10 cellular contexts compared by ENCODE assay signal in genomic region chr6:35359744-35360348, GRCh38. TPM values are rescaled to one million over a fixed set of nuclear protein-coding genes. Genes with fewer than 3 reads are reported as not detected.
DNase-seq lines count a peak whose midpoint lies in the region; ATAC-seq and TF ChIP-seq lines count a peak whose summit lies in the region.
"Had no signal": no experiment of that assay in that cellular context is flagged by ENCODE, and none has a peak within 500 bp of the region (broad histone marks: within the 10 kb centered on the region; RNA-seq: fewer than 3 reads in every experiment).

No MANE protein-coding gene starts in this region.

- DNase-seq in AG04450 (ENCODE audit: low read depth, low spot score) = no peak
- peak; percentile 3 for DNase-seq in MV-4-11 (lab: John Stamatoyannopoulos, UW)
- DNase-seq in epithelial cell of proximal tubule (ENCODE audit: low read depth) = peak; percentile 91
- no peak for DNase-seq in mucosa of descending colon
- no peak for DNase-seq in activated CD4-positive, alpha-beta T cell treated with anti-CD3 and anti-CD28 coated beads, Interleukin-2, amount 50 U/mL, for 48 hours
- no peak for DNase-seq in activated T-helper 1 cell treated with anti-CD3 and anti-CD28 coated beads, Interleukin-12 subunit alpha, Interleukin-12 subunit beta, Interleukin-2, Interleukin-4 antibody, amounts not matched to agents 30 ng/mL and 10 ng/mL and 1 ng/mL, durations not matched to agents 14 hours and 24 hours and 36 hours (ENCODE audit: low spot score)
- DNase-seq in NCI-H2081 treated with DMSO at 0.1 percent for 48 hours (lab: John Stamatoyannopoulos, UW) = no peak
- DNase-seq: activated naive CD4-positive, alpha-beta T cell treated with anti-CD3 and anti-CD28 coated beads, Interleukin-2, amount 50 U/mL, for 16 hours had no signal

- H3K27me3 Mint-ChIP-seq in activated T-helper 1 cell treated with anti-CD3 and anti-CD28 coated beads, Interleukin-12 subunit alpha, Interleukin-12 subunit beta, Interleukin-2, Interleukin-4 antibody, amounts not matched to agents 30 ng/mL and 10 ng/mL and 1 ng/mL, durations not matched to agents 14 hours and 24 hours and 36 hours (ENCODE audit: insufficient read depth) = no peaks in the 10 kb centered on the region

- peaks cover 12% of the 10 kb centered on the region for H3K4me1 Mint-ChIP-seq in activated T-helper 1 cell treated with anti-CD3 and anti-CD28 coated beads, Interleukin-12 subunit alpha, Interleukin-12 subunit beta, Interleukin-2, Interleukin-4 antibody, amounts not matched to agents 30 ng/mL and 10 ng/mL and 1 ng/mL, durations not matched to agents 14 hours and 24 hours and 36 hours (ENCODE audit: low read depth)

- POLR2A ChIA-PET in AG04450 (lab: Yijun Ruan, JAX) = interaction anchor here (0.6 kb wide), 1 partner anchor 65 kb away, joined by 3 read pairs; no protein-coding TSS in a partner anchor

- CTCF ChIA-PET in AG04450 (lab: Charles Lee) = interaction anchor here (1.9 kb wide), 1 partner anchor 18 kb away, joined by 6 read pairs; the partner anchor contains the start of gene PPARD

- no peak overlapping the region for H3K27ac Mint-ChIP-seq in activated T-helper 1 cell treated with anti-CD3 and anti-CD28 coated beads, Interleukin-12 subunit alpha, Interleukin-12 subunit beta, Interleukin-2, Interleukin-4 antibody, amounts not matched to agents 30 ng/mL and 10 ng/mL and 1 ng/mL, durations not matched to agents 14 hours and 24 hours and 36 hours

- H3K36me3 ChIP-seq in mucosa of descending colon (ENCODE audit: low read depth) = no peaks in the 10 kb centered on the region

- peak; percentile 27 for ATAC-seq in mucosa of descending colon
- ATAC-seq in HG02678 (IDR thresholded peaks at IDR 0.05; ENCODE audit: unreplicated experiment) = no peak

- H3K9me3 ChIP-seq in AG04450 (ENCODE audit: control insufficient read depth, insufficient read depth, low read length) (no peaks in the 10 kb centered on the region), mucosa of descending colon (no peaks in the 10 kb centered on the region)

- peaks cover 20% of the 10 kb centered on the region for H3K36me3 Mint-ChIP-seq in activated T-helper 1 cell treated with anti-CD3 and anti-CD28 coated beads, Interleukin-12 subunit alpha, Interleukin-12 subunit beta, Interleukin-2, Interleukin-4 antibody, amounts not matched to agents 30 ng/mL and 10 ng/mL and 1 ng/mL, durations not matched to agents 14 hours and 24 hours and 36 hours (ENCODE audit: low read depth)

- H3K4me3 Mint-ChIP-seq in activated T-helper 1 cell treated with anti-CD3 and anti-CD28 coated beads, Interleukin-12 subunit alpha, Interleukin-12 subunit beta, Interleukin-2, Interleukin-4 antibody, amounts not matched to agents 30 ng/mL and 10 ng/mL and 1 ng/mL, durations not matched to agents 14 hours and 24 hours and 36 hours = no peak overlapping the region

- no peaks in the 10 kb centered on the region for H3K27me3 ChIP-seq in AG04450 (ENCODE audit: control insufficient read depth, insufficient read depth, low read length)

- no peak overlapping the region for H3K4me3 ChIP-seq in AG04450 (ENCODE audit: low read depth, low read length)
- H3K4me3 ChIP-seq in epithelial cell of proximal tubule (ENCODE audit: low read depth, low read length) = no peak overlapping the region
- no peak overlapping the region for H3K4me3 ChIP-seq in mucosa of descending colon
- H3K4me3 ChIP-seq: skin epidermis had no signal

- H3K27ac ChIP-seq in AG04450 (ENCODE audit: low read depth, low read length) = peak overlapping the region; percentile 31

- intact Hi-C loops in mucosa of descending colon (cut with DNase I, micrococcal nuclease) = no loop called here
- intact Hi-C loops in activated T-helper 1 cell treated with anti-CD3 and anti-CD28 coated beads, Interleukin-12 subunit alpha, Interleukin-12 subunit beta, Interleukin-2, Interleukin-4 antibody, amounts not matched to agents 30 ng/mL and 10 ng/mL and 1 ng/mL, durations not matched to agents 14 hours and 24 hours and 36 hours (cut with micrococcal nuclease) = no loop called here

- TF ChIP-seq CTCF in AG04450 (IDR thresholded peaks at IDR 0.05; ENCODE audit: low read depth, low read length) (no peak), epithelial cell of proximal tubule (conservative IDR thresholded peaks at IDR 0.05; ENCODE audit: low read depth, low read length) (no peak), mucosa of descending colon (IDR thresholded peaks at IDR 0.05) (no peak)

- no peaks in the 10 kb centered on the region for H3K9me3 Mint-ChIP-seq in activated T-helper 1 cell treated with anti-CD3 and anti-CD28 coated beads, Interleukin-12 subunit alpha, Interleukin-12 subunit beta, Interleukin-2, Interleukin-4 antibody, amounts not matched to agents 30 ng/mL and 10 ng/mL and 1 ng/mL, durations not matched to agents 14 hours and 24 hours and 36 hours

- H3K4me1 ChIP-seq in mucosa of descending colon (ENCODE audit: low read depth) = no peaks in the 10 kb centered on the region

RNA-seq across cellular contexts. Expression of gene PPARD, which starts 17.5 kb away (rescaled TPM):
- 26.9 and 32.9 TPM in 2 replicates for polyA plus RNA-seq in AG04450 (2011; rRNA removed)
- 28.9 and 37.3 TPM in 2 replicates for polyA minus RNA-seq in AG04450 (2011; rRNA and poly(A)+ RNA removed)
- total RNA-seq in epithelial cell of proximal tubule (8.2 and 10.8 TPM in 2 replicates), mucosa of descending colon (10 to 100 TPM; 44.4 to 66.7 (median 65.6) TPM)
- total RNA-seq in activated T-helper 1 cell treated with anti-CD3 and anti-CD28 coated beads, Interleukin-12 subunit alpha, Interleukin-12 subunit beta, Interleukin-2, Interleukin-4 antibody, amounts not matched to agents 30 ng/mL and 10 ng/mL and 1 ng/mL, durations not matched to agents 14 hours and 24 hours and 36 hours = 17.4 and 18.8 TPM in 2 replicates

Comparison
In these comparisons a context has a peak if more than half of its experiments do, and no peak if none do; other contexts are left out.
1. DNase-seq: peak in MV-4-11 (single experiment) and epithelial cell of proximal tubule (single experiment); none in AG04450 (single experiment), mucosa of descending colon (0 of 3), activated CD4-positive, alpha-beta T cell treated with anti-CD3 and anti-CD28 coated beads, Interleukin-2, amount 50 U/mL, for 48 hours (0 of 2), activated T-helper 1 cell treated with anti-CD3 and anti-CD28 coated beads, Interleukin-12 subunit alpha, Interleukin-12 subunit beta, Interleukin-2, Interleukin-4 antibody, amounts not matched to agents 30 ng/mL and 10 ng/mL and 1 ng/mL, durations not matched to agents 14 hours and 24 hours and 36 hours (single experiment) and NCI-H2081 treated with DMSO at 0.1 percent for 48 hours (single experiment).